Comparison of ENCODE assay signal across 1 cellular context in the genomic region with DNA sequence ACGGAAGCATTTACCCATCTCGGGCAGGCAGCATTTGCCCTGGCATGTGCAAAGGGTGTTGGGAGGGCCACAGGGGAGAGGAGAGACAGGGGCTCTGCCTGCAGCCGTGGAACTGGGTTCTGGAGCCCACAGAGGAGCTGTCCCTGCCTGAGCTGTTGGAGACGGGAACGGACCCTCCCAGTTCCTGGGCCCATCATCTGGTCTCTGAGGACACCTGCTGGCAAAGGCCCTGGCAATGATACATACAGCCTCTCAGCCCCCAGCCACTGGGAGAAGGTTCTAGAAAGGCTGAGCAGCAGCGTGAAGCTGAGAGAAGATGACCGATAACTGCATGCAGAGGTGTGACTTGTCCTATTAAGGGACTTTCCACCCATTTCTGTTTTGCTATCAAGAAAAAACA.
TF ChIP-seq lines count a peak whose summit lies in the region.

No MANE protein-coding gene starts in this region.

TF ChIP-seq in WTC11, 78 proteins besides CTCF, POLR2A, EP300 and RAD21 (continued from another document):
- no peak for TF ChIP-seq PRDM15 (CRISPR knock-in tag; IDR thresholded peaks at IDR 0.05)
- no peak for TF ChIP-seq FOXP4 (CRISPR knock-in tag; IDR thresholded peaks at IDR 0.05)
- TF ChIP-seq GTF2I (CRISPR knock-in tag; conservative IDR thresholded peaks at IDR 0.05), result no peak
- TF ChIP-seq GABPB1 (CRISPR knock-in tag; IDR thresholded peaks at IDR 0.05), result no peak
- TF ChIP-seq ZNF219 (CRISPR knock-in tag; IDR thresholded peaks at IDR 0.05; ENCODE audit: borderline replicate concordance), result no peak
- TF ChIP-seq ZNF416 (CRISPR knock-in tag; IDR thresholded peaks at IDR 0.05), result no peak
- no peak for TF ChIP-seq SOX15 (CRISPR knock-in tag; IDR thresholded peaks at IDR 0.05)
- no peak for TF ChIP-seq ZBTB21 (CRISPR knock-in tag; IDR thresholded peaks at IDR 0.05; ENCODE audit: borderline replicate concordance)
- TF ChIP-seq GRHL2 (CRISPR knock-in tag; IDR thresholded peaks at IDR 0.05; ENCODE audit: insufficient replicate concordance, severe bottlenecking), result no peak
- no peak for TF ChIP-seq MYBL2 (CRISPR knock-in tag; IDR thresholded peaks at IDR 0.05)
- TF ChIP-seq RORB (CRISPR knock-in tag; IDR thresholded peaks at IDR 0.05), result no peak
- TF ChIP-seq, protein P1, sequence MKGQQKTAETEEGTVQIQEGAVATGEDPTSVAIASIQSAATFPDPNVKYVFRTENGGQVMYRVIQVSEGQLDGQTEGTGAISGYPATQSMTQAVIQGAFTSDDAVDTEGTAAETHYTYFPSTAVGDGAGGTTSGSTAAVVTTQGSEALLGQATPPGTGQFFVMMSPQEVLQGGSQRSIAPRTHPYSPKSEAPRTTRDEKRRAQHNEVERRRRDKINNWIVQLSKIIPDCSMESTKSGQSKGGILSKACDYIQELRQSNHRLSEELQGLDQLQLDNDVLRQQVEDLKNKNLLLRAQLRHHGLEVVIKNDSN (CRISPR knock-in tag; IDR thresholded peaks at IDR 0.05), result no peak
- TF ChIP-seq, protein P2, sequence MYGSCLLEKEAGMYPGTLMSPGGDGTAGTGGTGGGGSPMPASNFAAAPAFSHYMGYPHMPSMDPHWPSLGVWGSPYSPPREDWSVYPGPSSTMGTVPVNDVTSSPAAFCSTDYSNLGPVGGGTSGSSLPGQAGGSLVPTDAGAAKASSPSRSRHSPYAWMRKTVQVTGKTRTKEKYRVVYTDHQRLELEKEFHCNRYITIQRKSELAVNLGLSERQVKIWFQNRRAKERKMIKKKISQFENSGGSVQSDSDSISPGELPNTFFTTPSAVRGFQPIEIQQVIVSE (CRISPR knock-in tag; IDR thresholded peaks at IDR 0.05; ENCODE audit: borderline replicate concordance), result no peak
- TF ChIP-seq, protein P3, sequence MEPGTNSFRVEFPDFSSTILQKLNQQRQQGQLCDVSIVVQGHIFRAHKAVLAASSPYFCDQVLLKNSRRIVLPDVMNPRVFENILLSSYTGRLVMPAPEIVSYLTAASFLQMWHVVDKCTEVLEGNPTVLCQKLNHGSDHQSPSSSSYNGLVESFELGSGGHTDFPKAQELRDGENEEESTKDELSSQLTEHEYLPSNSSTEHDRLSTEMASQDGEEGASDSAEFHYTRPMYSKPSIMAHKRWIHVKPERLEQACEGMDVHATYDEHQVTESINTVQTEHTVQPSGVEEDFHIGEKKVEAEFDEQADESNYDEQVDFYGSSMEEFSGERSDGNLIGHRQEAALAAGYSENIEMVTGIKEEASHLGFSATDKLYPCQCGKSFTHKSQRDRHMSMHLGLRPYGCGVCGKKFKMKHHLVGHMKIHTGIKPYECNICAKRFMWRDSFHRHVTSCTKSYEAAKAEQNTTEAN (CRISPR knock-in tag; IDR thresholded peaks at IDR 0.05), result no peak
- TF ChIP-seq, protein P4, sequence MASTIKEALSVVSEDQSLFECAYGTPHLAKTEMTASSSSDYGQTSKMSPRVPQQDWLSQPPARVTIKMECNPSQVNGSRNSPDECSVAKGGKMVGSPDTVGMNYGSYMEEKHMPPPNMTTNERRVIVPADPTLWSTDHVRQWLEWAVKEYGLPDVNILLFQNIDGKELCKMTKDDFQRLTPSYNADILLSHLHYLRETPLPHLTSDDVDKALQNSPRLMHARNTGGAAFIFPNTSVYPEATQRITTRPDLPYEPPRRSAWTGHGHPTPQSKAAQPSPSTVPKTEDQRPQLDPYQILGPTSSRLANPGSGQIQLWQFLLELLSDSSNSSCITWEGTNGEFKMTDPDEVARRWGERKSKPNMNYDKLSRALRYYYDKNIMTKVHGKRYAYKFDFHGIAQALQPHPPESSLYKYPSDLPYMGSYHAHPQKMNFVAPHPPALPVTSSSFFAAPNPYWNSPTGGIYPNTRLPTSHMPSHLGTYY (CRISPR knock-in tag; IDR thresholded peaks at IDR 0.05), result no peak
- no peak for TF ChIP-seq ESRRA (CRISPR knock-in tag; IDR thresholded peaks at IDR 0.05; ENCODE audit: borderline replicate concordance)
- no peak for TF ChIP-seq SMAD3 (CRISPR knock-in tag; IDR thresholded peaks at IDR 0.05; ENCODE audit: borderline replicate concordance)
- no peak for TF ChIP-seq ATF1 (CRISPR knock-in tag; IDR thresholded peaks at IDR 0.05)
TF ChIP-seq in WTC11: peak in this region for 0.
